Comparison of ENCODE assay signal across 11 cellular contexts in genomic region chrX:135340827-135341226, GRCh38. TPM values are rescaled to one million over a fixed set of nuclear protein-coding genes. Genes with fewer than 3 reads are reported as not detected.
DNase-seq lines count a peak whose midpoint lies in the region; TF ChIP-seq lines count a peak whose summit lies in the region.
"Had no signal": no experiment of that assay in that cellular context is flagged by ENCODE, and none has a peak within 500 bp of the region (broad histone marks: within the 10 kb centered on the region; RNA-seq: fewer than 3 reads in every experiment).

No MANE protein-coding gene starts in this region.

- H3K36me3 ChIP-seq in iPS-20b (ENCODE audit: insufficient read depth, low read depth, low read length), result no peaks in the 10 kb centered on the region

- DNase-seq in AG04449 (ENCODE audit: low read depth, low spot score) (no peak), GM04504 (ENCODE audit: low read depth) (peak; percentile 58), NCI-H345 (lab: John Stamatoyannopoulos, UW) (no peak), NCI-H226 (no peak), midbrain (lab: John Stamatoyannopoulos, UW) (no peak), NCI-H774 (lab: John Stamatoyannopoulos, UW) (no peak)
- no peak for DNase-seq in activated T-helper 1 cell treated with anti-CD3 and anti-CD28 coated beads, Interleukin-12 subunit alpha, Interleukin-12 subunit beta, Interleukin-2, Interleukin-4 antibody, amounts not matched to agents 30 ng/mL and 10 ng/mL and 1 ng/mL, durations not matched to agents 14 hours and 24 hours and 36 hours (ENCODE audit: low spot score)
- DNase-seq: GOT3, SHP77 had no signal

- peak overlapping the region; percentile 90 for H3K4me3 Mint-ChIP-seq in activated T-helper 1 cell treated with anti-CD3 and anti-CD28 coated beads, Interleukin-12 subunit alpha, Interleukin-12 subunit beta, Interleukin-2, Interleukin-4 antibody, amounts not matched to agents 30 ng/mL and 10 ng/mL and 1 ng/mL, durations not matched to agents 14 hours and 24 hours and 36 hours

- POLR2A ChIA-PET in AG04449 (lab: Yijun Ruan, JAX), result no interaction called here

- no peaks in the 10 kb centered on the region for H3K27me3 Mint-ChIP-seq in activated T-helper 1 cell treated with anti-CD3 and anti-CD28 coated beads, Interleukin-12 subunit alpha, Interleukin-12 subunit beta, Interleukin-2, Interleukin-4 antibody, amounts not matched to agents 30 ng/mL and 10 ng/mL and 1 ng/mL, durations not matched to agents 14 hours and 24 hours and 36 hours (ENCODE audit: insufficient read depth)

- H3K9ac ChIP-seq in iPS-20b (ENCODE audit: low read depth, low read length), result no peak overlapping the region

- no peaks in the 10 kb centered on the region for H3K9me3 Mint-ChIP-seq in activated T-helper 1 cell treated with anti-CD3 and anti-CD28 coated beads, Interleukin-12 subunit alpha, Interleukin-12 subunit beta, Interleukin-2, Interleukin-4 antibody, amounts not matched to agents 30 ng/mL and 10 ng/mL and 1 ng/mL, durations not matched to agents 14 hours and 24 hours and 36 hours

- H3K27me3 ChIP-seq in iPS-20b (ENCODE audit: insufficient read depth, low read length), result no peaks in the 10 kb centered on the region

- H3K27ac Mint-ChIP-seq in activated T-helper 1 cell treated with anti-CD3 and anti-CD28 coated beads, Interleukin-12 subunit alpha, Interleukin-12 subunit beta, Interleukin-2, Interleukin-4 antibody, amounts not matched to agents 30 ng/mL and 10 ng/mL and 1 ng/mL, durations not matched to agents 14 hours and 24 hours and 36 hours, result no peak overlapping the region

- H3K27ac ChIP-seq in iPS-20b (ENCODE audit: low read length), result no peak overlapping the region

- CTCF ChIA-PET in AG04449 (lab: Yijun Ruan, JAX), result interaction anchor here (0.9 kb wide), 1 partner anchor 13 kb away, joined by 3 read pairs; no protein-coding TSS in a partner anchor

- no peak for TF ChIP-seq CTCF in AG04449 (IDR thresholded peaks at IDR 0.05; ENCODE audit: insufficient read depth, low read length, missing control alignments)

- H3K4me3 ChIP-seq in AG04449 (ENCODE audit: low read depth, low read length) (peak overlapping the region; percentile 30), iPS-20b (ENCODE audit: low read length) (peak overlapping the region; percentile 96)

- H3K9me3 ChIP-seq in iPS-20b (ENCODE audit: insufficient read depth, low read depth, low read length), result no peaks in the 10 kb centered on the region

- H3K4me1 Mint-ChIP-seq in activated T-helper 1 cell treated with anti-CD3 and anti-CD28 coated beads, Interleukin-12 subunit alpha, Interleukin-12 subunit beta, Interleukin-2, Interleukin-4 antibody, amounts not matched to agents 30 ng/mL and 10 ng/mL and 1 ng/mL, durations not matched to agents 14 hours and 24 hours and 36 hours (ENCODE audit: low read depth), result peaks cover 72% of the 10 kb centered on the region

- H3K36me3 Mint-ChIP-seq in activated T-helper 1 cell treated with anti-CD3 and anti-CD28 coated beads, Interleukin-12 subunit alpha, Interleukin-12 subunit beta, Interleukin-2, Interleukin-4 antibody, amounts not matched to agents 30 ng/mL and 10 ng/mL and 1 ng/mL, durations not matched to agents 14 hours and 24 hours and 36 hours (ENCODE audit: low read depth), result peaks cover 34% of the 10 kb centered on the region

- intact Hi-C loops in activated T-helper 1 cell treated with anti-CD3 and anti-CD28 coated beads, Interleukin-12 subunit alpha, Interleukin-12 subunit beta, Interleukin-2, Interleukin-4 antibody, amounts not matched to agents 30 ng/mL and 10 ng/mL and 1 ng/mL, durations not matched to agents 14 hours and 24 hours and 36 hours (cut with micrococcal nuclease), result no loop called here

- H3K4me1 ChIP-seq in iPS-20b (ENCODE audit: insufficient read depth, low read length), result peaks cover 4% of the 10 kb centered on the region

RNA-seq across cellular contexts. Expression of gene ZNF75D, which starts 3.1 kb away (rescaled TPM):
- 8.1 and 9.3 TPM in 2 replicates for total RNA-seq in activated T-helper 1 cell treated with anti-CD3 and anti-CD28 coated beads, Interleukin-12 subunit alpha, Interleukin-12 subunit beta, Interleukin-2, Interleukin-4 antibody, amounts not matched to agents 30 ng/mL and 10 ng/mL and 1 ng/mL, durations not matched to agents 14 hours and 24 hours and 36 hours

RNA-seq across cellular contexts. Expression of gene ZNF449, which starts 3.8 kb away (rescaled TPM):
- total RNA-seq in activated T-helper 1 cell treated with anti-CD3 and anti-CD28 coated beads, Interleukin-12 subunit alpha, Interleukin-12 subunit beta, Interleukin-2, Interleukin-4 antibody, amounts not matched to agents 30 ng/mL and 10 ng/mL and 1 ng/mL, durations not matched to agents 14 hours and 24 hours and 36 hours, result 0.73 and 0.98 TPM in 2 replicates

RNA-seq across cellular contexts. Expression of gene ETDC, which starts 31.5 kb away (rescaled TPM):
- not detected in 2 replicates for total RNA-seq in activated T-helper 1 cell treated with anti-CD3 and anti-CD28 coated beads, Interleukin-12 subunit alpha, Interleukin-12 subunit beta, Interleukin-2, Interleukin-4 antibody, amounts not matched to agents 30 ng/mL and 10 ng/mL and 1 ng/mL, durations not matched to agents 14 hours and 24 hours and 36 hours
- total RNA-seq: liver had no signal
